Comparison of ENCODE assay signal across 1 cellular context in the genomic region with DNA sequence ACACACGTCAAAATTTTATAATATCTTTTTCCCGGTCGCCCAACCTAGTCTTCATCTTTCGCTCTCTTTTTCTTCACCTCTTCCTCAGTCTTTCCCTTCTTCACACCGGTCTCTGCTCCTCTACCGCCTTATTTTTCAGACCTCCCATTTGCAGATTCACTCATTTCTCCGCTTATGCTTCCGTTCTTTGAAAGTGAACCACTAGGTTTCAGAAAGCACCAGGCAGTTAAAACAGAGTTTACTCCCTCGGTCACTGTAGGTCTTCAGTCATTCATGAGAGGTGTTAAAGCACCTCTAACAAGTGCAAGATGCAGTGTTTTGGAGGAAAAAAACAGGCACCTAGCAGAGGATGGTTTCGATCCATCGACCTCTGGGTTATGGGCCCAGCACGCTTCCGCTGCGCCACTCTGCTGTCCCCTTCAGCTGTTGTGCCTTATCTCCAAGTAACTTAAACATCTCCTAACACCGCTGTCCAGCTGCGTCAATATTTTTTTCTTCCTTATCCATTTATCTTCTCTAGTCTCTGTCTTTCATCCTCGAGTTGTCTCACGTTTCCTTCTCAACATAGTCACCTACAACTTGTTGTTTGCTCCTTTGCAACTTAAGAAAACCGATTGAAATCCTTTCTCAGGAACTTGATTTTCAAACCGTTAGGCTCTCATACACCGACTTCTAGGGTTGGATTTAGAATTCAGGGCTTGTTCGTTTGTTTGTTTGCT.
A peak's percentile ranks its signal among the peaks of the same experiment; 100 is the strongest.
TF ChIP-seq lines count a peak whose summit lies in the region.

No MANE protein-coding gene starts in this region.

TF ChIP-seq in WTC11, 78 proteins besides CTCF, POLR2A, EP300 and RAD21 (continued from another document):
- TF ChIP-seq, protein P1, sequence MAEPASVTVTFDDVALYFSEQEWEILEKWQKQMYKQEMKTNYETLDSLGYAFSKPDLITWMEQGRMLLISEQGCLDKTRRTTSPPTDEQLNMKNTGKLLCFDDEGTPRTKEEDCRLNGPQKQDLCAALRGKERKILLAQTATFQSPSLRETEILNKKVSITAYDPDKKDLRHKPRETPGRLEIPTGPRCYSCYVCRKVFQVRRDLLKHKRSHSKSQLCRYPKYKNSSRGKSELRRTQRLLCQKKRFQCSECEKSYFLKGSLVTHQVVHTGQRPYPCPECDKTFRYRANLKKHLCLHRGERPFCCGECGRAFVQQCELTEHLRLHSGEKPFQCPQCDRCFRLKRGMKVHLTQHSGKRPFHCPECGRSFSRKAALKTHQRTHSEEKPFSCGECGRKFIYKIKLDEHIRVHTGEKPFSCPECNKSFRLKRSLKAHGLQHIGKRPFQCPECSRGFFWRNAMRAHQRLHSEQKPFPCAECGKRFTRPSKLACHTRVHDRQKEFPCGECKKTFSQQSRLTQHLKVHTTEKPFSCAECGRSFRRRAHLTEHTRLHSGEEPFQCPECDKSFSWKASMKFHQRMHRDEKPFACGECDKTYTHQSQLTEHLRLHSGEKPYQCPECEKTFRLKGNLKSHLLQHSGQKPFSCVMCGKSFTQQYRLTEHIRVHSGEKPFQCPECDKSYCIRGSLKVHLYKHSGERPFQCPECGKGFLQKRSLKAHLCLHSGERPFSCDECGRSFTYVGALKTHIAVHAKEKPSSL (CRISPR knock-in tag; conservative IDR thresholded peaks at IDR 0.05), result 0 out of 2 replicates have a peak, but pooled peaks have one; percentile 34
- TF ChIP-seq, protein P2, sequence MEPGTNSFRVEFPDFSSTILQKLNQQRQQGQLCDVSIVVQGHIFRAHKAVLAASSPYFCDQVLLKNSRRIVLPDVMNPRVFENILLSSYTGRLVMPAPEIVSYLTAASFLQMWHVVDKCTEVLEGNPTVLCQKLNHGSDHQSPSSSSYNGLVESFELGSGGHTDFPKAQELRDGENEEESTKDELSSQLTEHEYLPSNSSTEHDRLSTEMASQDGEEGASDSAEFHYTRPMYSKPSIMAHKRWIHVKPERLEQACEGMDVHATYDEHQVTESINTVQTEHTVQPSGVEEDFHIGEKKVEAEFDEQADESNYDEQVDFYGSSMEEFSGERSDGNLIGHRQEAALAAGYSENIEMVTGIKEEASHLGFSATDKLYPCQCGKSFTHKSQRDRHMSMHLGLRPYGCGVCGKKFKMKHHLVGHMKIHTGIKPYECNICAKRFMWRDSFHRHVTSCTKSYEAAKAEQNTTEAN (CRISPR knock-in tag; IDR thresholded peaks at IDR 0.05), result 0 out of 2 replicates have a peak, but pooled peaks have one; percentile 25
- TF ChIP-seq OVOL2 (CRISPR knock-in tag; IDR thresholded peaks at IDR 0.05; ENCODE audit: borderline replicate concordance) (no peak), GABPB1 (CRISPR knock-in tag; IDR thresholded peaks at IDR 0.05) (peak; percentile 68; the same call in 1 of the 2 replicates)
